ENCODE assay signal across 8 cellular contexts in the genomic region with DNA sequence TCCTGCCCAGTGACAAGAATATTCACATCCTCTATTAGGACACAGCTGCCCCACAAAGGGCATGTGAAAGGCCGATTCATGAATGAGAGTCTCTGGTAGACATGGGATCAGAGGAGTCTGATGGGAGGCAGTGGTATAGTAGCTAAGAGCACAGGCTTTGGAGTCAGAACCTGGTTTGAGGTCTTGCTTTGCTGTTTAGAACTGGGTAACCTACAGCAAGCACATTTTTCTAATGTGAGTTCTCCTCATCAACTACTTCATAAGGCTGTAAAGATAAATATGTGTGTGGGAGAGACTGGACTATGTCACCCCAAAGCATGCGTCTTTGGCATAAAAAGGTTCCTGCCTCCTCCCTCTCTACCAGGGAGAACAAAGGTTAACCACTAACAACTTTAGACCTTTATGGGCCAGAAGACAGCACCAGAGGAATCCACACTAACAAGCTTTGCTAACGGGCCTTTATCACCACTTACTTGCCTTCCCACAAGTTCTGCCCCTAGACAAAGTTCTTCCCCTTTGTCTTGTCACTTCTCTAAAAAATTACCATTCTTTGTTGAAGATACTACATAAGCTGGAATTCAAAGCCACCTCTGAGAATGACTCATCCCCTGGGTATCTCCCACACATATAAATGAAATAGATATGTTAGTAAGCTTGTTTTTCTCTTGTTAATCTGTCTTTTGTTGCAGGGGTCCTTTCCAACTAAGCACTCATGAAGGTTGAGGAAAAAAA. TPM values are rescaled to one million over a fixed set of nuclear protein-coding genes. Genes with fewer than 3 reads are reported as not detected.
DNase-seq lines count a peak whose midpoint lies in the region; ATAC-seq and TF ChIP-seq lines count a peak whose summit lies in the region.

No MANE protein-coding gene starts in this region.

- peak; percentile 12 to 30 (median 22) for ATAC-seq in natural killer cell
- ATAC-seq in GM18505 (IDR thresholded peaks at IDR 0.05; ENCODE audit: unreplicated experiment): no peak

- TF ChIP-seq CTCF in cardiac fibroblast (IDR thresholded peaks at IDR 0.05; ENCODE audit: low read depth, low read length) (no peak), natural killer cell (IDR thresholded peaks at IDR 0.05) (no peak), dorsolateral prefrontal cortex (IDR thresholded peaks at IDR 0.05 in 54 of 56, conservative IDR thresholded peaks at IDR 0.05 in 2 of 56; ENCODE audit: low read depth in 1 of 56, partially characterized antibody in 56 of 56) (no peak)

- peak overlapping the region in 3 of 59 donors; percentile 2 to 27 (median 22) for H3K27ac ChIP-seq in dorsolateral prefrontal cortex

- H3K4me3 Mint-ChIP-seq in natural killer cell: no peak overlapping the region

- no peaks in the 10 kb centered on the region for H3K27me3 Mint-ChIP-seq in natural killer cell (ENCODE audit: low read depth in 2 of 2)

- no peaks in the 10 kb centered on the region for H3K27me3 ChIP-seq in dorsolateral prefrontal cortex

- no peaks in the 10 kb centered on the region for H3K36me3 Mint-ChIP-seq in natural killer cell

- no peaks in the 10 kb centered on the region for H3K9me3 Mint-ChIP-seq in natural killer cell

- peak; percentile 85 for DNase-seq in EL
- DNase-seq in MV-4-11 (lab: John Stamatoyannopoulos, UW): peak; percentile 95
- DNase-seq in cardiac fibroblast (ENCODE audit: low read depth in 2 of 2): peak; percentile 74 to 82
- DNase-seq in natural killer cell: no peak
- DNase-seq in dorsolateral prefrontal cortex: no peak
- no peak for DNase-seq in NCI-H524 (lab: John Stamatoyannopoulos, UW)
- DNase-seq in occipital lobe (lab: John Stamatoyannopoulos, UW): no peak

- H3K27ac Mint-ChIP-seq in natural killer cell: peak overlapping the region; percentile 29 to 36

- no peak for TF ChIP-seq POLR2A in GM18505 (IDR thresholded peaks at IDR 0.05; ENCODE audit: borderline replicate concordance, extremely low read depth, insufficient read depth, insufficient read length)

- peaks cover 16 to 18% of the 10 kb centered on the region in 2 donors for H3K4me1 Mint-ChIP-seq in natural killer cell

- intact Hi-C loops in natural killer cell (cut with micrococcal nuclease): no loop called here
- intact Hi-C loops in dorsolateral prefrontal cortex (cut with DNase I): no loop called here

- H3K4me3 ChIP-seq in cardiac fibroblast (replicated peaks in 1 of 2; ENCODE audit: low read depth in 2 of 2, low read length in 2 of 2) (no peak overlapping the region), dorsolateral prefrontal cortex (no peak overlapping the region)

RNA-seq across cellular contexts. Expression of gene CDR2, which starts 21.1 kb away (rescaled TPM):
- total RNA-seq in natural killer cell (10 to 100 TPM; 11.2 to 24.3 (median 19.4) TPM), dorsolateral prefrontal cortex (10 to 100 TPM in 119 of 120 experiments, 1 to 10 TPM in 1; 7.3 to 37.6 (median 23.1) TPM), occipital lobe (8.9 TPM)

RNA-seq across cellular contexts. Expression of gene POLR3E, which starts 56.1 kb away (rescaled TPM):
- total RNA-seq in natural killer cell: 100 to 1,000 TPM in 2 of 3 donors, 10 to 100 TPM in 1; 95.0 to 116 (median 104) TPM
- total RNA-seq in dorsolateral prefrontal cortex: 10 to 100 TPM; 29.2 to 66.1 (median 45.5) TPM
- 45.4 TPM for total RNA-seq in occipital lobe

Comparison
In these comparisons a context has a peak if more than half of its experiments do, and no peak if none do; other contexts are left out.
1. DNase-seq: peak in EL (single experiment), MV-4-11 (single experiment) and cardiac fibroblast (2 of 2); none in natural killer cell (single experiment), dorsolateral prefrontal cortex (0 of 10), NCI-H524 (0 of 2) and occipital lobe (single experiment).